15 cellular contexts compared by ENCODE assay signal in genomic region chr3:80232760-80233159, GRCh38.
DNase-seq lines count a peak whose midpoint lies in the region; ATAC-seq, FAIRE-seq and TF ChIP-seq lines count a peak whose summit lies in the region.
"Had no signal": no experiment of that assay in that cellular context is flagged by ENCODE, and none has a peak within 500 bp of the region (broad histone marks: within the 10 kb centered on the region; RNA-seq: fewer than 3 reads in every experiment).

No MANE protein-coding gene starts in this region.

- peak; percentile 10 for DNase-seq in HepG2 (ENCODE audit: low spot score)
- no peak for DNase-seq in right lobe of liver
- peak; percentile 34 to 77 (median 59) for DNase-seq in adrenal gland
- peak; percentile 14 for DNase-seq in glomerular endothelial cell (ENCODE audit: extremely low read depth, low read depth, low spot score)
- DNase-seq in left lung, result no peak
- DNase-seq in AML-193 (lab: John Stamatoyannopoulos, UW), result no peak
- no peak for DNase-seq in DMS114 treated with DMSO at 0.1 percent for 48 hours (lab: John Stamatoyannopoulos, UW; ENCODE audit: unreplicated experiment)
- DNase-seq in stimulated activated CD4-positive, alpha-beta T cell treated with anti-CD3 and anti-CD28 coated beads, Interleukin-1b, Interleukin-23, amount 100 ng/mL, for 48 hours, result no peak
- DNase-seq: activated naive CD8-positive, alpha-beta T cell treated with anti-CD3 and anti-CD28 coated beads, Interleukin-2, amount 50 U/mL, for 24 hours; EL; left colon; NCI-H1694 treated with DMSO at 0.1 percent for 48 hours; occipital lobe; T-helper 9 cell had no signal

- TF ChIP-seq EP300 in HepG2 (IDR thresholded peaks at IDR 0.05; ENCODE audit: low read depth in 2 of 2, low read length in 2 of 2), result no peak
- TF ChIP-seq EP300 in HepG2 (CRISPR knock-in tag; IDR thresholded peaks at IDR 0.05; ENCODE audit: borderline replicate concordance), result no peak

- in situ Hi-C loops in HepG2 (cut with HindIII; ENCODE audit: extremely low pct_ligation_motif_present, low pct_unique_long_range_greater_than_20kb), result no loop called here

- H3K4me3 ChIP-seq in HepG2 (replicated peaks in 1 of 3; ENCODE audit: insufficient read depth in 1 of 3, low read depth in 2 of 3, low read length in 3 of 3) (no peak overlapping the region), right lobe of liver (no peak overlapping the region), adrenal gland (peak overlapping the region in 1 of 4 donors; percentile 5), left lung (no peak overlapping the region)

- ATAC-seq in HepG2 (no peak), right lobe of liver (no peak), left lung (no peak)
- ATAC-seq: activated naive CD8-positive, alpha-beta T cell treated with anti-CD3 and anti-CD28 coated beads, Interleukin-2, amount 50 U/mL, for 24 hours; left colon had no signal

- no peak overlapping the region for H2AFZ ChIP-seq in HepG2 (ENCODE audit: low read length)

- TF ChIP-seq POLR2A in HepG2 (IDR thresholded peaks at IDR 0.05; ENCODE audit: insufficient read depth in 1 of 2, low read depth in 2 of 2, low read length in 2 of 2), result no peak
- no peak for TF ChIP-seq POLR2A in right lobe of liver (IDR thresholded peaks at IDR 0.05)
- no peak for TF ChIP-seq POLR2A in adrenal gland (IDR thresholded peaks at IDR 0.05)

- TF ChIP-seq RAD21 in HepG2 (CRISPR knock-in tag; IDR thresholded peaks at IDR 0.05), result no peak

- no peak overlapping the region for H3K4me2 ChIP-seq in HepG2 (ENCODE audit: low read depth, low read length)

- BruUV-seq in HepG2 (replicated peaks; lab: Mats Ljungman, UMichigan), result no TSS peak

- CTCF ChIA-PET in HepG2 (lab: Yijun Ruan, JAX; ENCODE audit: low intra/inter-chr PET ratio, low total read pairs), result no interaction called here

- H3K27me3 ChIP-seq in HepG2 (ENCODE audit: control insufficient read depth in 1 of 2, insufficient read depth in 2 of 2, low read length in 2 of 2), result no peaks in the 10 kb centered on the region
- no peaks in the 10 kb centered on the region for H3K27me3 ChIP-seq in right lobe of liver
- no peaks in the 10 kb centered on the region for H3K27me3 ChIP-seq in adrenal gland
- H3K27me3 ChIP-seq in left lung, result no peaks in the 10 kb centered on the region

- TF ChIP-seq CTCF in HepG2 (CRISPR knock-in tag; IDR thresholded peaks at IDR 0.05) (no peak), right lobe of liver (IDR thresholded peaks at IDR 0.05) (no peak), adrenal gland (IDR thresholded peaks at IDR 0.05) (no peak), left lung (IDR thresholded peaks at IDR 0.05) (no peak)

- no peaks in the 10 kb centered on the region for H3K4me1 ChIP-seq in HepG2 (ENCODE audit: insufficient read depth, low read length)
- no peaks in the 10 kb centered on the region for H3K4me1 ChIP-seq in right lobe of liver
- peaks cover 0 to 4% of the 10 kb centered on the region in 2 donors for H3K4me1 ChIP-seq in adrenal gland (replicated peaks in 1 of 2)
- H3K4me1 ChIP-seq in left lung, result no peaks in the 10 kb centered on the region

- POLR2A ChIA-PET in HepG2 (lab: Yijun Ruan, JAX), result no interaction called here

- 2% methylated on average over 5 of the region's 5 CpGs for WGBS in HepG2 (ENCODE audit: low lambda C conversion rate)
- 39% methylated on average over 5 of the region's 5 CpGs for WGBS in right lobe of liver (ENCODE audit: insufficient coverage, low coverage, low lambda C conversion rate, missing lambda C conversion rate)
- WGBS in adrenal gland, 4 donors, result 48 to 55% (median 50%) methylated on average over 5 of the region's 5 CpGs

- H3K36me3 ChIP-seq in HepG2 (replicated peaks in 1 of 2; ENCODE audit: control insufficient read depth in 1 of 2, insufficient read depth in 2 of 2, low read length in 2 of 2), result no peaks in the 10 kb centered on the region
- H3K36me3 ChIP-seq in right lobe of liver, result no peaks in the 10 kb centered on the region
- H3K36me3 ChIP-seq in adrenal gland (replicated peaks in 1 of 2), result no peaks in the 10 kb centered on the region
- H3K36me3 ChIP-seq in left lung, result no peaks in the 10 kb centered on the region

- H3K9me3 ChIP-seq in HepG2 (ENCODE audit: low read length) (no peaks in the 10 kb centered on the region), right lobe of liver (no peaks in the 10 kb centered on the region), adrenal gland (replicated peaks in 1 of 3) (no peaks in the 10 kb centered on the region), left lung (peaks cover 0 to 4% of the 10 kb centered on the region in 2 donors)

- H3K79me2 ChIP-seq in HepG2 (ENCODE audit: insufficient read depth, low read length), result no peaks in the 10 kb centered on the region

- intact Hi-C loops in HepG2 (cut with micrococcal nuclease; ENCODE audit: unreplicated experiment) (no loop called here), right lobe of liver (cut with DNase I) (no loop called here), adrenal gland (cut with DNase I) (no loop called here), left lung (cut with DNase I) (no loop called here)

- H3K27ac ChIP-seq in HepG2 (ENCODE audit: extremely low read length, insufficient read depth, low read length) (no peak overlapping the region), right lobe of liver (no peak overlapping the region), adrenal gland (no peak overlapping the region), left lung (no peak overlapping the region)

- no peak for FAIRE-seq in HepG2 (lab: Jason Lieb, UNC)
- FAIRE-seq: A204.1 had no signal

- no peak overlapping the region for H3K9ac ChIP-seq in HepG2 (ENCODE audit: insufficient read depth, low read depth, low read length)

- no peaks in the 10 kb centered on the region for H4K20me1 ChIP-seq in HepG2 (ENCODE audit: insufficient read depth, low read length)

TF ChIP-seq in HepG2, 621 proteins besides CTCF, POLR2A, EP300 and RAD21:
- TF ChIP-seq AHR (CRISPR knock-in tag; IDR thresholded peaks at IDR 0.05) (no peak), MAF1 (CRISPR knock-in tag; IDR thresholded peaks at IDR 0.05; ENCODE audit: borderline replicate concordance) (no peak), SAFB2 (CRISPR knock-in tag; IDR thresholded peaks at IDR 0.05; ENCODE audit: borderline replicate concordance, low read depth) (no peak), ZNF574 (CRISPR knock-in tag; IDR thresholded peaks at IDR 0.05) (no peak), PRDM10 (CRISPR knock-in tag; IDR thresholded peaks at IDR 0.05; ENCODE audit: low read depth) (no peak), SYNCRIP (IDR thresholded peaks at IDR 0.05; ENCODE audit: insufficient read depth, low read depth, low read length) (no peak)
TF ChIP-seq in HepG2: peak in this region for 0.

Comparison
In these comparisons a context has a peak if more than half of its experiments do, and no peak if none do; other contexts are left out.
1. DNase-seq: peak in HepG2 (single experiment), adrenal gland (7 of 7) and glomerular endothelial cell (single experiment); none in right lobe of liver (0 of 3), left lung (0 of 2), AML-193 (0 of 2), DMS114 treated with DMSO at 0.1 percent for 48 hours (single experiment) and stimulated activated CD4-positive, alpha-beta T cell treated with anti-CD3 and anti-CD28 coated beads, Interleukin-1b, Interleukin-23, amount 100 ng/mL, for 48 hours (single experiment).